8 cellular contexts compared by ENCODE assay signal in genomic region chr13:21296991-21297390, GRCh38.
A peak's percentile ranks its signal among the peaks of the same experiment; 100 is the strongest.
DNase-seq lines count a peak whose midpoint lies in the region; ATAC-seq, FAIRE-seq and TF ChIP-seq lines count a peak whose summit lies in the region.
"Not testable (repeated sequence)": the region's sequence is repeated elsewhere in the genome, so short reads cannot be mapped to it uniquely, and the experiment has no call there.

No MANE protein-coding gene starts in this region.

- peak in 3 of 5 donors; percentile 9 to 51 (median 28) for DNase-seq in CD8-positive, alpha-beta memory T cell
- DNase-seq in LNCaP clone FGC (ENCODE audit: low read depth) (peak; percentile 21), RCC 7860 (ENCODE audit: low spot score) (peak; percentile 7), fibroblast of lung (ENCODE audit: low read depth in 2 of 2) (peak; percentile 36 to 56), mucosa of descending colon (peak; percentile 45 to 57 (median 49))
- DNase-seq in stimulated activated CD8-positive, alpha-beta memory T cell treated with anti-CD3 and anti-CD28 coated beads, Interleukin-2, amount 100 ng/mL, for 48 hours (ENCODE audit: low read depth in 2 of 2) = peak; percentile 7 to 12

- not testable (repeated sequence) for H3K27ac ChIP-seq in CD8-positive, alpha-beta memory T cell (ENCODE audit: low read depth, low read length); fibroblast of lung (ENCODE audit: insufficient read depth, low read length)

- ATAC-seq in GM21447 (IDR thresholded peaks at IDR 0.05; ENCODE audit: unreplicated experiment) (peak; percentile 43), mucosa of descending colon (peak; percentile 57)
- ATAC-seq in activated T-helper 17 cell treated with anti-CD3 and anti-CD28 coated beads, Interleukin-2, amount 50 U/mL, for 72 hours (replicated peaks) = peak; percentile 44

- H2AFZ ChIP-seq in fibroblast of lung (ENCODE audit: low read length) = peak overlapping the region; percentile 69

- not testable (repeated sequence) for H3K4me3 ChIP-seq in CD8-positive, alpha-beta memory T cell (ENCODE audit: low read length); LNCaP clone FGC (ENCODE audit: low read depth, low read length); fibroblast of lung (replicated peaks in 1 of 4; ENCODE audit: control extremely low read depth in 1 of 4, insufficient read depth in 1 of 4, low read depth in 3 of 4, low read length in 4 of 4); mucosa of descending colon

- H3K36me3 Mint-ChIP-seq in CD8-positive, alpha-beta memory T cell; activated T-helper 17 cell treated with anti-CD3 and anti-CD28 coated beads, Interleukin-2, amount 50 U/mL, for 72 hours (ENCODE audit: low read depth): not testable (repeated sequence)

- H3K27me3 Mint-ChIP-seq in CD8-positive, alpha-beta memory T cell; activated T-helper 17 cell treated with anti-CD3 and anti-CD28 coated beads, Interleukin-2, amount 50 U/mL, for 72 hours: not testable (repeated sequence)

- intact Hi-C loops in mucosa of descending colon (cut with DNase I, micrococcal nuclease) = loop anchor here in 1 of 2 donors (10.0 kb wide), 1 partner anchor 178 kb away; no protein-coding TSS in a partner anchor

- TF ChIP-seq CTCF in LNCaP clone FGC (IDR thresholded peaks at IDR 0.05; ENCODE audit: control insufficient read depth, extremely low read depth, insufficient read depth) (peak; percentile 63), fibroblast of lung (conservative IDR thresholded peaks at IDR 0.05 in 1 of 2, IDR thresholded peaks at IDR 0.05 in 1 of 2; ENCODE audit: low read depth in 1 of 2, low read length in 2 of 2) (peak; percentile 37 to 54)
- not testable (repeated sequence) for TF ChIP-seq CTCF in mucosa of descending colon (IDR thresholded peaks at IDR 0.05)

- POLR2A ChIA-PET in CD8-positive, alpha-beta memory T cell (lab: Charles Lee) = not testable (repeated sequence)

- peaks cover 20 to 27% (median 20%) of the 10 kb centered on the region in 3 donors for H3K4me1 Mint-ChIP-seq in CD8-positive, alpha-beta memory T cell
- peaks cover 16% of the 10 kb centered on the region for H3K4me1 Mint-ChIP-seq in activated T-helper 17 cell treated with anti-CD3 and anti-CD28 coated beads, Interleukin-2, amount 50 U/mL, for 72 hours

- peaks cover 11% of the 10 kb centered on the region for H3K4me1 ChIP-seq in CD8-positive, alpha-beta memory T cell (ENCODE audit: insufficient read depth, low read length)
- not testable (repeated sequence) for H3K4me1 ChIP-seq in fibroblast of lung (ENCODE audit: control insufficient read depth, extremely low read depth, insufficient read depth, low read length); mucosa of descending colon (ENCODE audit: low read depth)

- not testable (repeated sequence) for H3K9ac ChIP-seq in fibroblast of lung (ENCODE audit: insufficient read depth, low read length)

- peak overlapping the region; percentile 32 to 92 (median 82) for H3K27ac Mint-ChIP-seq in CD8-positive, alpha-beta memory T cell
- peak overlapping the region; percentile 91 for H3K27ac Mint-ChIP-seq in activated T-helper 17 cell treated with anti-CD3 and anti-CD28 coated beads, Interleukin-2, amount 50 U/mL, for 72 hours

- not testable (repeated sequence) for H3K9me3 Mint-ChIP-seq in CD8-positive, alpha-beta memory T cell; activated T-helper 17 cell treated with anti-CD3 and anti-CD28 coated beads, Interleukin-2, amount 50 U/mL, for 72 hours

- not testable (repeated sequence) for H3K27me3 ChIP-seq in CD8-positive, alpha-beta memory T cell (ENCODE audit: insufficient read depth, low read length, poor library complexity, severe bottlenecking); fibroblast of lung (ENCODE audit: control insufficient read depth, insufficient read depth, low read length)

- peak overlapping the region in 4 of 7 donors; percentile 9 to 90 (median 84) for H3K4me3 Mint-ChIP-seq in CD8-positive, alpha-beta memory T cell
- peak overlapping the region; percentile 90 for H3K4me3 Mint-ChIP-seq in activated T-helper 17 cell treated with anti-CD3 and anti-CD28 coated beads, Interleukin-2, amount 50 U/mL, for 72 hours

- not testable (repeated sequence) for FAIRE-seq in RCC 7860 (lab: Jason Lieb, UNC)

- H4K20me1 ChIP-seq in fibroblast of lung (ENCODE audit: control insufficient read depth, extremely low read depth, insufficient read depth, low read length) = not testable (repeated sequence)

- peaks cover 12% of the 10 kb centered on the region for H3K79me2 ChIP-seq in fibroblast of lung (ENCODE audit: control insufficient read depth, insufficient read depth, low read length)

- H3K36me3 ChIP-seq in CD8-positive, alpha-beta memory T cell (ENCODE audit: insufficient read depth, low read length); fibroblast of lung (ENCODE audit: control insufficient read depth, insufficient read depth, low read length); mucosa of descending colon (ENCODE audit: low read depth): not testable (repeated sequence)

- H3K4me2 ChIP-seq in fibroblast of lung (ENCODE audit: extremely low read depth, insufficient read depth, low read length) = not testable (repeated sequence)

- CTCF ChIA-PET in CD8-positive, alpha-beta memory T cell (lab: Charles Lee) = interaction anchor here (0.8 to 3.5 kb wide), 14 partner anchors 9 to 189 kb away, joined by 3 to 63 read pairs (median 6); partner anchors contain the start of genes MRPL57, SKA3 and ZDHHC20

- not testable (repeated sequence) for H3K9me3 ChIP-seq in CD8-positive, alpha-beta memory T cell (ENCODE audit: low read length); fibroblast of lung (ENCODE audit: control insufficient read depth, insufficient read depth, low read depth, low read length); mucosa of descending colon
